11 cellular contexts compared by ENCODE assay signal in the genomic region with DNA sequence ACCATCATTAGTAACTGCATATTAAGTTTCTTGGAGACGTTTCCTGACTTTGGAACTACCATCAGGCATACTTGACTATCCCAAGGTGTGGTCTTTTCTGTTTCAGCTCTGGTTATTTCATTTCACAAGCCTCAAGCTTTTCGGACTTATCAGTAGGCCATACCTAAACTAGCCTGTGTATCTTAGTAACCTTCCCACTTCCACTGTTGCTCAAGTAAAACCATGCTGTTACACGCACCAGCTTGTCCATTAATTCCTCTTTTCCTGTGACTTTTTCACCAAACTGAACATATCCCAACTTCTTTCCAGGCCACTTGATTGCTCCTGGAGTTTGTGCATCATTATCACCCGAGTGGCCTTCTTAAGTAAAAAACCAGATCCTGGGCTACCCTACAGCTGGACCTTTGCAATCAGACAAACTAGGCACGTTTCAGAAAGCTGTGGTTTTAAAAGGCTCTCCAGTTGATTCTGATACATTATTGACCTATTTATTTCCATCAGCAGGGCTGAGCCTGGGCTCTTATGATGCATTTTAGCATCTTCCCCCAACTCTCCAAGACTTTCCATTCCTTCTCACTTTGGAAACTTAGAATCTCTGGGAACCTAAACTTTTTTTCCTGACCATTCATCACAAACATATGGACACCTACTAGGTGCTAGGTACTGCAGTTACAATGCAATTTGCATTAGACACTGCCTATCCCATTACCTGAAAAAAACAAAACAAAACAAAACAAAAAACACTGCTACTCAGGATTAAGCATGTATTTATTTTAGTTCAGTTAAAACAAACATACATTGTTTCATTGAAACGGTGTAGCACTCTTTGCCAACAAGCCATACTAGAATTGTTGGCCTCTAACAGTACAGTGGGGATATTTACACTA. TPM values are rescaled to one million over a fixed set of nuclear protein-coding genes. Genes with fewer than 3 reads are reported as not detected.
DNase-seq lines count a peak whose midpoint lies in the region; ATAC-seq and TF ChIP-seq lines count a peak whose summit lies in the region.
"Had no signal": no experiment of that assay in that cellular context is flagged by ENCODE, and none has a peak within 500 bp of the region (broad histone marks: within the 10 kb centered on the region; RNA-seq: fewer than 3 reads in every experiment).

No MANE protein-coding gene starts in this region.

- H3K27me3 Mint-ChIP-seq in mesothelial cell of epicardium (ENCODE audit: low read depth) = no peaks in the 10 kb centered on the region
- H3K27me3 Mint-ChIP-seq: dendritic cell treated with granulocyte-macrophage colony-stimulating factor and Interleukin-4, amounts not matched to agents 40 ng/mL and 50 ng/mL, for 4 days; IgD-negative memory B cell had no signal

- in situ Hi-C loops in KBM-7 (cut with MboI; ENCODE audit: low pct_unique_long_range_greater_than_20kb, low sequenced_read_pairs) = loop anchor here (25.0 kb wide), 1 partner anchor 305 kb away; no protein-coding TSS in a partner anchor

- no peaks in the 10 kb centered on the region for H3K9me3 Mint-ChIP-seq in mesothelial cell of epicardium
- H3K9me3 Mint-ChIP-seq: dendritic cell treated with granulocyte-macrophage colony-stimulating factor and Interleukin-4, amounts not matched to agents 40 ng/mL and 50 ng/mL, for 4 days; IgD-negative memory B cell had no signal

- H3K27ac Mint-ChIP-seq in mesothelial cell of epicardium = peak overlapping the region; percentile 48
- H3K27ac Mint-ChIP-seq: dendritic cell treated with granulocyte-macrophage colony-stimulating factor and Interleukin-4, amounts not matched to agents 40 ng/mL and 50 ng/mL, for 4 days had no signal

- H3K4me1 Mint-ChIP-seq in mesothelial cell of epicardium = peaks cover 7% of the 10 kb centered on the region

- no peak overlapping the region for H3K4me3 ChIP-seq in cardiac fibroblast (replicated peaks in 1 of 2; ENCODE audit: low read depth in 2 of 2, low read length in 2 of 2)
- H3K4me3 ChIP-seq: thyroid gland had no signal

- H3K36me3 Mint-ChIP-seq in mesothelial cell of epicardium = peaks cover 36% of the 10 kb centered on the region

- no peak overlapping the region for H3K4me3 Mint-ChIP-seq in mesothelial cell of epicardium
- H3K4me3 Mint-ChIP-seq: dendritic cell treated with granulocyte-macrophage colony-stimulating factor and Interleukin-4, amounts not matched to agents 40 ng/mL and 50 ng/mL, for 4 days had no signal

- TF ChIP-seq CTCF in cardiac fibroblast (IDR thresholded peaks at IDR 0.05; ENCODE audit: low read depth, low read length) (no peak), mesothelial cell of epicardium (IDR thresholded peaks at IDR 0.05; ENCODE audit: unreplicated experiment) (no peak)

- ATAC-seq in HG03378 (IDR thresholded peaks at IDR 0.05; ENCODE audit: unreplicated experiment) (no peak), GM21786 (IDR thresholded peaks at IDR 0.05; ENCODE audit: unreplicated experiment) (no peak)

- DNase-seq in Daoy (ENCODE audit: low read depth) (peak; percentile 40), KBM-7 (peak; percentile 30), cardiac fibroblast (ENCODE audit: low read depth in 2 of 2) (peak; percentile 88 to 94), mesothelial cell of epicardium (ENCODE audit: low spot score in 2 of 2, unreplicated experiment in 2 of 2) (no peak), epidermal melanocyte (ENCODE audit: insufficient read length, low spot score) (no peak), HK-2 (ENCODE audit: unreplicated experiment) (no peak)
- DNase-seq: thyroid gland had no signal

RNA-seq across cellular contexts. Expression of gene SLC38A2, which starts 14.9 kb away (rescaled TPM):
- 361 and 424 TPM in 2 replicates for total RNA-seq in Daoy (2014; rRNA removed; shearing (Covaris generic))
- 256 to 274 TPM (median 261 TPM) in 3 replicates for total RNA-seq in mesothelial cell of epicardium

Comparison
In these comparisons a context has a peak if more than half of its experiments do, and no peak if none do; other contexts are left out.
1. DNase-seq: peak in Daoy (single experiment), KBM-7 (single experiment) and cardiac fibroblast (2 of 2); none in mesothelial cell of epicardium (0 of 2), epidermal melanocyte (single experiment) and HK-2 (single experiment).